Comparison of ENCODE assay signal across 11 cellular contexts in the genomic region with DNA sequence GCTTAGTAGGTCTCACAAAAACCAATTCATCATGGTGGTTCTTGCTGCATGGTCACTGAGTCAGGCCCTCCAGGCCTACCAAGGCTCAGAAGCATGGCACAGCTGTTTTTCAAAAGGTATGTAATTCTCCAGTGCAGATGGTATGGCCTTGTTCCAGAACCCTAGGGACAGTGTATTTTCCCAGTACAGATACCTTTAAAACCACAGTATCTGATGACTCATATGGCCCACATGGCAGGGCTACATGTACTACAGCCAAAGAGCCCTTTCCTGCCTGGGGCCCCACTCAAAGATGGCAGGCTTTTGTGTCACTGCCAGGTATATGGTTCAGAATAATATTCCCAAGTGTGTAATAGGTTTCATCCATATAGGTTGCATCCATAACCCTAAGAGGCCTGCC. TPM values are rescaled to one million over a fixed set of nuclear protein-coding genes. Genes with fewer than 3 reads are reported as not detected.
DNase-seq lines count a peak whose midpoint lies in the region; ATAC-seq and TF ChIP-seq lines count a peak whose summit lies in the region.
"Had no signal": no experiment of that assay in that cellular context is flagged by ENCODE, and none has a peak within 500 bp of the region (broad histone marks: within the 10 kb centered on the region; RNA-seq: fewer than 3 reads in every experiment).

No MANE protein-coding gene starts in this region.

- H4K20me1 ChIP-seq in osteoblast (ENCODE audit: insufficient read depth, low read length) = no peaks in the 10 kb centered on the region

- no peaks in the 10 kb centered on the region for H3K36me3 ChIP-seq in osteoblast (ENCODE audit: insufficient read depth, low read length)

- ATAC-seq in GM18858 (IDR thresholded peaks at IDR 0.05; ENCODE audit: unreplicated experiment) (no peak), GM18505 (IDR thresholded peaks at IDR 0.05; ENCODE audit: unreplicated experiment) (no peak)

- DNase-seq in NCI-H2029 (lab: John Stamatoyannopoulos, UW) = peak; percentile 32
- no peak for DNase-seq in NCI-H2029 treated with DMSO at 0.1 percent for 48 hours (lab: John Stamatoyannopoulos, UW)
- peak; percentile 72 for DNase-seq in NCI-H1694 treated with DMSO at 0.1 percent for 48 hours (lab: John Stamatoyannopoulos, UW)
- DNase-seq in astrocyte of the hippocampus (ENCODE audit: low read depth, low spot score) = peak; percentile 89
- DNase-seq in osteoblast (ENCODE audit: insufficient read length, low spot score, missing footprints) = peak; percentile 66
- no peak for DNase-seq in stimulated activated naive CD4-positive, alpha-beta T cell (lab: John Stamatoyannopoulos, UW)
- DNase-seq: NCI-H1048, T-helper 9 cell had no signal

- no peak overlapping the region for H2AFZ ChIP-seq in osteoblast (ENCODE audit: low read length)

- no peak for TF ChIP-seq CTCF in osteoblast (IDR thresholded peaks at IDR 0.05; ENCODE audit: extremely low read depth, low read depth, low read length)

- H3K4me3 ChIP-seq in osteoblast (ENCODE audit: insufficient read depth, low read length) = no peak overlapping the region

- H3K27ac ChIP-seq in osteoblast (ENCODE audit: low read depth, low read length) = no peak overlapping the region

- H3K4me1 ChIP-seq in osteoblast (ENCODE audit: insufficient read depth, low read length) = peaks cover 35% of the 10 kb centered on the region

- no peaks in the 10 kb centered on the region for H3K79me2 ChIP-seq in osteoblast (ENCODE audit: insufficient read depth, low read length)

- H3K4me2 ChIP-seq in osteoblast (ENCODE audit: insufficient read depth, low read length) = no peak overlapping the region

- H3K27me3 ChIP-seq in osteoblast (ENCODE audit: insufficient read depth, low read length) = no peaks in the 10 kb centered on the region

- no peak for TF ChIP-seq POLR2A in GM18505 (IDR thresholded peaks at IDR 0.05; ENCODE audit: borderline replicate concordance, extremely low read depth, insufficient read depth, insufficient read length)

- H3K9me3 ChIP-seq in osteoblast (ENCODE audit: low read depth, low read length) = no peaks in the 10 kb centered on the region

RNA-seq across cellular contexts. Expression of a gene that starts 16.5 kb away (rescaled TPM):
- not detected in 2 replicates for total RNA-seq in osteoblast
- total RNA-seq: pulmonary artery endothelial cell had no signal

RNA-seq across cellular contexts. Expression of a gene that starts 29.7 kb away (rescaled TPM):
- total RNA-seq in osteoblast = not detected in 2 replicates
- total RNA-seq: pulmonary artery endothelial cell had no signal

Comparison
In these comparisons a context has a peak if more than half of its experiments do, and no peak if none do; other contexts are left out.
1. DNase-seq: peak in NCI-H2029 (single experiment), NCI-H1694 treated with DMSO at 0.1 percent for 48 hours (single experiment), astrocyte of the hippocampus (single experiment) and osteoblast (single experiment); none in NCI-H2029 treated with DMSO at 0.1 percent for 48 hours (single experiment) and stimulated activated naive CD4-positive, alpha-beta T cell (0 of 6).